Comparison of ENCODE assay signal across 34 cellular contexts in genomic region chr3:17828388-17828787, GRCh38.
"Had no signal": no experiment of that assay in that cellular context is flagged by ENCODE, and none has a peak within 500 bp of the region (broad histone marks: within the 10 kb centered on the region; RNA-seq: fewer than 3 reads in every experiment).

No MANE protein-coding gene starts in this region.

- H3K36me3 Mint-ChIP-seq: activated CD4-positive, alpha-beta memory T cell treated with anti-CD3 and anti-CD28 coated beads for 36 hours; activated naive CD4-positive, alpha-beta T cell treated with anti-CD3 and anti-CD28 coated beads, Interleukin-2, amount 10 ng/mL, durations not matched to agents 7 days and 5 days; activated naive CD4-positive, alpha-beta T cell treated with anti-CD3 and anti-CD28 coated beads, Interleukin-2, amount 50 U/mL, for 24 hours; activated naive CD8-positive, alpha-beta T cell; activated naive CD8-positive, alpha-beta T cell treated with anti-CD3 and anti-CD28 coated beads, Interleukin-2, amount 10 ng/mL, durations not matched to agents 7 days and 5 days; brain; T-cell had no signal

- H3K27ac Mint-ChIP-seq: activated B cell treated with CpG ODN at 0.5 μM for 24 hours; activated CD4-positive, alpha-beta memory T cell treated with anti-CD3 and anti-CD28 coated beads for 36 hours; activated CD4-positive, alpha-beta T cell treated with anti-CD3 and anti-CD28 coated beads, Interleukin-2, amount 10 ng/mL, durations not matched to agents 24 days and 14 days; activated CD8-positive, alpha-beta T cell treated with anti-CD3 and anti-CD28 coated beads for 36 hours; activated naive CD4-positive, alpha-beta T cell treated with anti-CD3 and anti-CD28 coated beads, Interleukin-2, amount 10 ng/mL, durations not matched to agents 7 days and 5 days; activated naive CD4-positive, alpha-beta T cell treated with anti-CD3 and anti-CD28 coated beads, Interleukin-2, amount 50 U/mL, for 24 hours; activated naive CD8-positive, alpha-beta T cell; activated naive CD8-positive, alpha-beta T cell treated with anti-CD3 and anti-CD28 coated beads, Interleukin-2, amount 10 ng/mL, durations not matched to agents 7 days and 5 days; activated naive CD8-positive, alpha-beta T cell treated with anti-CD3 and anti-CD28 coated beads, Interleukin-2, amount 50 U/mL, for 24 hours; activated T-cell treated with anti-CD3 and anti-CD28 coated beads, Interleukin-2, amount 50 U/mL, for 72 hours; activated T-helper 1 cell treated with anti-CD3 and anti-CD28 coated beads, Interleukin-12 subunit alpha, Interleukin-12 subunit beta, Interleukin-2, Interleukin-4 antibody, amounts not matched to agents 30 ng/mL and 10 ng/mL and 1 ng/mL, durations not matched to agents 14 hours and 24 hours and 36 hours; activated T-helper 2 cell treated with anti-CD3 and anti-CD28 coated beads, Interferon-gamma antibody, Interleukin-2, Interleukin-4, amounts not matched to agents 10 μg/mL and 5 μg/mL and 100 μg/mL, durations not matched to agents 14 hours and 24 hours and 36 hours; brain; T-cell; T-helper 2 cell treated with Interferon-gamma antibody and Interleukin-4, amounts not matched to agents 5 μg/mL and 100 μg/mL, for 36 hours had no signal

- H3K9me3 Mint-ChIP-seq: activated B cell treated with CpG ODN at 0.5 μM for 24 hours; activated CD4-positive, alpha-beta memory T cell treated with anti-CD3 and anti-CD28 coated beads for 36 hours; activated CD4-positive, alpha-beta T cell treated with anti-CD3 and anti-CD28 coated beads, Interleukin-2, amount 10 ng/mL, durations not matched to agents 24 days and 14 days; activated CD8-positive, alpha-beta T cell treated with anti-CD3 and anti-CD28 coated beads for 36 hours; activated naive CD4-positive, alpha-beta T cell treated with anti-CD3 and anti-CD28 coated beads, Interleukin-2, amount 10 ng/mL, durations not matched to agents 7 days and 5 days; activated naive CD4-positive, alpha-beta T cell treated with anti-CD3 and anti-CD28 coated beads, Interleukin-2, amount 50 U/mL, for 24 hours; activated naive CD8-positive, alpha-beta T cell treated with anti-CD3 and anti-CD28 coated beads, Interleukin-2, amount 10 ng/mL, durations not matched to agents 7 days and 5 days; activated naive CD8-positive, alpha-beta T cell treated with anti-CD3 and anti-CD28 coated beads, Interleukin-2, amount 50 U/mL, for 24 hours; activated T-cell treated with anti-CD3 and anti-CD28 coated beads, Interleukin-2, amount 50 U/mL, for 4 hours; activated T-cell treated with anti-CD3 and anti-CD28 coated beads, Interleukin-2, amount 50 U/mL, for 72 hours; activated T-helper 1 cell treated with anti-CD3 and anti-CD28 coated beads, Interleukin-12 subunit alpha, Interleukin-12 subunit beta, Interleukin-2, Interleukin-4 antibody, amounts not matched to agents 30 ng/mL and 10 ng/mL and 1 ng/mL, durations not matched to agents 14 hours and 24 hours and 36 hours; activated T-helper 2 cell treated with anti-CD3 and anti-CD28 coated beads, Interferon-gamma antibody, Interleukin-2, Interleukin-4, amounts not matched to agents 10 μg/mL and 5 μg/mL and 100 μg/mL, durations not matched to agents 14 hours and 24 hours and 36 hours; brain; central memory CD8-positive, alpha-beta T cell; T-cell; T-helper 2 cell treated with Interferon-gamma antibody and Interleukin-4, amounts not matched to agents 5 μg/mL and 100 μg/mL, for 36 hours had no signal

- H3K4me1 Mint-ChIP-seq: activated B cell treated with CpG ODN at 0.5 μM for 24 hours; activated CD4-positive, alpha-beta T cell treated with anti-CD3 and anti-CD28 coated beads, Interleukin-2, amount 10 ng/mL, durations not matched to agents 24 days and 14 days; activated naive CD4-positive, alpha-beta T cell treated with anti-CD3 and anti-CD28 coated beads, Interleukin-2, amount 10 ng/mL, durations not matched to agents 7 days and 5 days; activated naive CD4-positive, alpha-beta T cell treated with anti-CD3 and anti-CD28 coated beads, Interleukin-2, amount 50 U/mL, for 24 hours; activated naive CD8-positive, alpha-beta T cell treated with anti-CD3 and anti-CD28 coated beads, Interleukin-2, amount 10 ng/mL, durations not matched to agents 7 days and 5 days; activated naive CD8-positive, alpha-beta T cell treated with anti-CD3 and anti-CD28 coated beads, Interleukin-2, amount 50 U/mL, for 24 hours; brain; central memory CD8-positive, alpha-beta T cell; T-cell had no signal

- H3K27me3 Mint-ChIP-seq: activated B cell treated with CpG ODN at 0.5 μM for 24 hours; activated naive CD8-positive, alpha-beta T cell had no signal

- ATAC-seq: activated CD8-positive, alpha-beta T cell treated with anti-CD3 and anti-CD28 coated beads for 36 hours; activated naive CD8-positive, alpha-beta T cell treated with anti-CD3 and anti-CD28 coated beads, Interleukin-2, amount 50 U/mL, for 24 hours; T-cell had no signal

- DNase-seq: activated B cell treated with CpG ODN at 0.5 μM for 24 hours; activated CD4-positive, alpha-beta memory T cell treated with anti-CD3 and anti-CD28 coated beads for 36 hours; activated CD4-positive, alpha-beta T cell treated with anti-CD3 and anti-CD28 coated beads for 4 hours; activated CD4-positive, alpha-beta T cell treated with anti-CD3 and anti-CD28 coated beads, Interleukin-2, amount 10 ng/mL, durations not matched to agents 24 days and 14 days; activated CD4-positive, alpha-beta T cell treated with anti-CD3 and anti-CD28 coated beads, Interleukin-2, amount 50 U/mL, for 1 hour; activated CD4-positive, alpha-beta T cell treated with anti-CD3 and anti-CD28 coated beads, Interleukin-2, amount 50 U/mL, for 4 hours; activated CD8-positive, alpha-beta memory T cell treated with anti-CD3 and anti-CD28 coated beads, Interleukin-2, amount 50 U/mL, for 4 hours; activated CD8-positive, alpha-beta T cell treated with anti-CD3 and anti-CD28 coated beads for 36 hours; activated effector memory CD4-positive, alpha-beta T cell treated with Interleukin-2 at 50 U/mL for 16 hours; activated gamma-delta T cell; activated naive CD4-positive, alpha-beta T cell treated with anti-CD3 and anti-CD28 coated beads, Interleukin-2, amount 10 ng/mL, durations not matched to agents 7 days and 5 days; activated naive CD4-positive, alpha-beta T cell treated with Interleukin-2 at 50 U/mL for 16 hours; activated naive CD8-positive, alpha-beta T cell treated with anti-CD3 and anti-CD28 coated beads, Interleukin-2, amount 10 ng/mL, durations not matched to agents 7 days and 5 days; activated naive CD8-positive, alpha-beta T cell treated with anti-CD3 and anti-CD28 coated beads, Interleukin-2, amount 50 U/mL, for 24 hours; activated T-cell treated with anti-CD3 and anti-CD28 coated beads for 4 hours; activated T-cell treated with anti-CD3 and anti-CD28 coated beads, Interleukin-2, amount 50 U/mL, for 1 hour; activated T-cell treated with anti-CD3 and anti-CD28 coated beads, Interleukin-2, amount 50 U/mL, for 4 hours; activated T-cell treated with anti-CD3 and anti-CD28 coated beads, Interleukin-2, amount 50 U/mL, for 72 hours; amygdala; anterior cingulate cortex; caudate nucleus; cerebellar nuclear complex; T-cell; T-helper 2 cell; T-helper 9 cell had no signal

- FAIRE-seq: bronchial epithelial cell, TTC549 had no signal

- H3K4me3 Mint-ChIP-seq: activated B cell treated with CpG ODN at 0.5 μM for 24 hours; activated CD4-positive, alpha-beta memory T cell treated with anti-CD3 and anti-CD28 coated beads for 36 hours; activated CD4-positive, alpha-beta T cell treated with anti-CD3 and anti-CD28 coated beads, Interleukin-2, amount 10 ng/mL, durations not matched to agents 24 days and 14 days; activated CD8-positive, alpha-beta T cell treated with anti-CD3 and anti-CD28 coated beads for 36 hours; activated naive CD4-positive, alpha-beta T cell treated with anti-CD3 and anti-CD28 coated beads, Interleukin-2, amount 10 ng/mL, durations not matched to agents 7 days and 5 days; activated naive CD4-positive, alpha-beta T cell treated with anti-CD3 and anti-CD28 coated beads, Interleukin-2, amount 50 U/mL, for 24 hours; activated naive CD8-positive, alpha-beta T cell; activated naive CD8-positive, alpha-beta T cell treated with anti-CD3 and anti-CD28 coated beads, Interleukin-2, amount 10 ng/mL, durations not matched to agents 7 days and 5 days; activated naive CD8-positive, alpha-beta T cell treated with anti-CD3 and anti-CD28 coated beads, Interleukin-2, amount 50 U/mL, for 24 hours; activated T-cell treated with anti-CD3 and anti-CD28 coated beads, Interleukin-2, amount 50 U/mL, for 4 hours; activated T-cell treated with anti-CD3 and anti-CD28 coated beads, Interleukin-2, amount 50 U/mL, for 72 hours; activated T-helper 1 cell treated with anti-CD3 and anti-CD28 coated beads, Interleukin-12 subunit alpha, Interleukin-12 subunit beta, Interleukin-2, Interleukin-4 antibody, amounts not matched to agents 30 ng/mL and 10 ng/mL and 1 ng/mL, durations not matched to agents 14 hours and 24 hours and 36 hours; brain; central memory CD8-positive, alpha-beta T cell; T-cell; T-helper 2 cell treated with Interferon-gamma antibody and Interleukin-4, amounts not matched to agents 5 μg/mL and 100 μg/mL, for 36 hours had no signal
